Comparison of ENCODE assay signal across 1 cellular context in the genomic region with DNA sequence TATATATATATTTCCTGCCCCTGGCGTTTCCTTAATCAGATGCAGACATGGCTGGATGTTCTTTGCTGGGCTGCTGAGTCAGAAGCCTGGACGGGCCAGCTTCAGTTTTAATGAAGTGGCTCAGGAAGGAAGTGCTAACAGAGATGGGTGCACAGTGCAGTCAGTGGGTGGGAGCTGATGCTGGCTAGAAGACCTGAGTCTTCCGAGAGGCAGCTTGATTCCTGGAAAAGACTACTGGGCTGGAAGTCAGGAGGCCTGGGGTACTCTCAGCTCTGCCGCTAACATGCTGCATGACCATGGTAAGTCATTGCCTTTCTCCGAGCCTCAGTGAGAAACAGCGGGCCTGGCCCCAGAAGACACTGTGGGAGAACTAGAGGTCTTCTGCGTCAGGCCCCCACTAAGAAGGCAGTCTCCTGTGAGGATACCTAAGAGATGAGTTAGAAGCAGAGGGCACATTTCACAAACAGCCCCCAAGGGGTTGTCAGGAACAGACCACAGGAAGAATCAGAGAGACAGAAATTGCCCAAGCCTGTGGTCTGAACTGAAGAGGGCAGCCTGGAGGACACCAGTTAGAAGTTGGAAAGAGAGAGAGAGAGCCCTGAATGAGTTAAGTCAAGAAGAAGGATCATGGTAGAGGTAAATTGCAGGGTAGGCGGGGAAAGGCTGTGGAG.
TF ChIP-seq lines count a peak whose summit lies in the region.

No MANE protein-coding gene starts in this region.

TF ChIP-seq in SK-N-SH, 30 proteins besides CTCF, POLR2A, EP300 and RAD21 (continued from another document):
- TF ChIP-seq, protein P1, sequence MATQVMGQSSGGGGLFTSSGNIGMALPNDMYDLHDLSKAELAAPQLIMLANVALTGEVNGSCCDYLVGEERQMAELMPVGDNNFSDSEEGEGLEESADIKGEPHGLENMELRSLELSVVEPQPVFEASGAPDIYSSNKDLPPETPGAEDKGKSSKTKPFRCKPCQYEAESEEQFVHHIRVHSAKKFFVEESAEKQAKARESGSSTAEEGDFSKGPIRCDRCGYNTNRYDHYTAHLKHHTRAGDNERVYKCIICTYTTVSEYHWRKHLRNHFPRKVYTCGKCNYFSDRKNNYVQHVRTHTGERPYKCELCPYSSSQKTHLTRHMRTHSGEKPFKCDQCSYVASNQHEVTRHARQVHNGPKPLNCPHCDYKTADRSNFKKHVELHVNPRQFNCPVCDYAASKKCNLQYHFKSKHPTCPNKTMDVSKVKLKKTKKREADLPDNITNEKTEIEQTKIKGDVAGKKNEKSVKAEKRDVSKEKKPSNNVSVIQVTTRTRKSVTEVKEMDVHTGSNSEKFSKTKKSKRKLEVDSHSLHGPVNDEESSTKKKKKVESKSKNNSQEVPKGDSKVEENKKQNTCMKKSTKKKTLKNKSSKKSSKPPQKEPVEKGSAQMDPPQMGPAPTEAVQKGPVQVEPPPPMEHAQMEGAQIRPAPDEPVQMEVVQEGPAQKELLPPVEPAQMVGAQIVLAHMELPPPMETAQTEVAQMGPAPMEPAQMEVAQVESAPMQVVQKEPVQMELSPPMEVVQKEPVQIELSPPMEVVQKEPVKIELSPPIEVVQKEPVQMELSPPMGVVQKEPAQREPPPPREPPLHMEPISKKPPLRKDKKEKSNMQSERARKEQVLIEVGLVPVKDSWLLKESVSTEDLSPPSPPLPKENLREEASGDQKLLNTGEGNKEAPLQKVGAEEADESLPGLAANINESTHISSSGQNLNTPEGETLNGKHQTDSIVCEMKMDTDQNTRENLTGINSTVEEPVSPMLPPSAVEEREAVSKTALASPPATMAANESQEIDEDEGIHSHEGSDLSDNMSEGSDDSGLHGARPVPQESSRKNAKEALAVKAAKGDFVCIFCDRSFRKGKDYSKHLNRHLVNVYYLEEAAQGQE (IDR thresholded peaks at IDR 0.05; ENCODE audit: low read depth, low read length) = no peak
